In the genomic region with DNA sequence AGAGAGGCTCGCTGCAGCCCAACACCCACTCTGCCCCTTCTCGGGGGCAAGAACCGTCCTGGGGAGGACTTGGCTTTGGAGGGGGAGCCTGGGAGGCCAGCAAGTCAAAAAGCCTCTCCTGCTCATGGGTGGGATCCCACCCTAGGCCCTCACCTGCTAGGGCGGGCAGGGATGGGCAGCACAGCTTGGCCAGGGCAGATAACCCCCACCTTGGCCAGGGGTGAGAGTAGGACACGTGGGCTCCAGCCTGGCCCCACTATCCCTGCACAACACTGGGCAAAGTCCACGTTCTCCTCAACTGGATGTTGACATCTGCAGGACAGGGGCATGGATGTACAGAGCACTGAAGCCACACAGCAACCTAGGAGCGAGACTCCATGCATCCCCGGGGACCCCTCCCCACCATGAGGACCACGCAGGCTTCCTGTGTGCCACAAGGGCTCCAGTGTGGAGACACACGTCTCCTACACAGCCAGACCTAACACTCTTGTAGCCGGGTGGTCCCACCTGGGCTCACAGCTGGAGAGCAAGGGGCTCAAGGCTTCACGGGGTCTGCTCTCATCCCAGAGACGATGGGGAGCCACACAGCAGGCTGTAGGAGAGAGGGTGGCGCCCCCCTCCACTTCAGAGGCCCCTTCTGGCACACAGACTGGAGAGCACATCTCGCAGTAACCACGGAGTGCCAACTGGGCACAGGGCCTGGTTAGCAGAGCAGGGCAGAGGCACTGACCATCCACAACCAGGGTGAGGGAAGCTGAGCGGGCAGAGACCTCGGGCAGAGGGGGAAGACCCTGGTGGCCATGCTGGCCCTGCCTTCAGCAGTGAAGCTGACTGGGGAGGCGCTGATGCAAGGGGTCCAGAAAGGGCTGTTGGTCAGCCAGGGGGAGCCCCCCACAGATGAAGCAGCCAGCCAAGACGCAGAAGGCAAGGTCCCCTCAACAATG, we compare ENCODE assay signal across 18 cellular contexts.
DNase-seq lines count a peak whose midpoint lies in the region; ATAC-seq and TF ChIP-seq lines count a peak whose summit lies in the region.
"Had no signal": no experiment of that assay in that cellular context is flagged by ENCODE, and none has a peak within 500 bp of the region (broad histone marks: within the 10 kb centered on the region; RNA-seq: fewer than 3 reads in every experiment).

No MANE protein-coding gene starts in this region.

- DNase-seq in heart left ventricle = peak in 3 of 5 donors; percentile 34 to 69 (median 34)
- DNase-seq in left ventricle myocardium inferior = no peak
- peak in 1 of 2 donors; percentile 28 for DNase-seq in heart right ventricle
- no peak for DNase-seq in mesenchymal stem cell
- DNase-seq in Peyer's patch = no peak
- no peak for DNase-seq in HFFc6
- no peak for DNase-seq in tibial artery
- DNase-seq: CD4-positive, alpha-beta T cell; DND-41; GDM1; NCI-H1694; NCI-H2107; NCI-H226; NCI-H69; PC-9; SK-N-SH had no signal

- H2AK5ac ChIP-seq in mesenchymal stem cell (ENCODE audit: low read length, severe bottlenecking) = no peak overlapping the region

- no peak overlapping the region for H2BK5ac ChIP-seq in mesenchymal stem cell (ENCODE audit: low read depth, low read length, poor library complexity, severe bottlenecking)

- no peaks in the 10 kb centered on the region for H3K36me3 Mint-ChIP-seq in HFFc6 (ENCODE audit: low read depth)

- no peaks in the 10 kb centered on the region for H3K27me3 ChIP-seq in heart left ventricle
- no peaks in the 10 kb centered on the region for H3K27me3 ChIP-seq in left ventricle myocardium inferior (ENCODE audit: low read depth)
- H3K27me3 ChIP-seq in heart right ventricle = no peaks in the 10 kb centered on the region
- no peaks in the 10 kb centered on the region for H3K27me3 ChIP-seq in mesenchymal stem cell (ENCODE audit: control insufficient read depth in 1 of 2, insufficient read depth in 1 of 2, low read length in 2 of 2)
- H3K27me3 ChIP-seq in Peyer's patch = no peaks in the 10 kb centered on the region
- H3K27me3 ChIP-seq in tibial artery = no peaks in the 10 kb centered on the region

- H3K9me3 ChIP-seq in heart left ventricle (no peaks in the 10 kb centered on the region), left ventricle myocardium inferior (replicated peaks) (no peaks in the 10 kb centered on the region), heart right ventricle (no peaks in the 10 kb centered on the region), mesenchymal stem cell (ENCODE audit: control insufficient read depth, low read length) (no peaks in the 10 kb centered on the region), Peyer's patch (no peaks in the 10 kb centered on the region), tibial artery (no peaks in the 10 kb centered on the region)
- H3K9me3 ChIP-seq: A549, SK-N-SH had no signal

- no peak overlapping the region for H4K8ac ChIP-seq in mesenchymal stem cell (ENCODE audit: low read length)

- WGBS in heart left ventricle, 4 donors = 84 to 88% (median 85%) methylated on average over 6 to 20 of the region's 20 CpGs
- 84 to 86% methylated on average over 20 of the region's 20 CpGs for WGBS in heart right ventricle, 2 donors
- WGBS in mesenchymal stem cell = 90% methylated on average over 20 of the region's 20 CpGs

- H3K27me3 Mint-ChIP-seq in HFFc6 (ENCODE audit: insufficient read depth) = no peaks in the 10 kb centered on the region
- H3K27me3 Mint-ChIP-seq: CD4-positive, alpha-beta T cell had no signal

- H3K4me3 Mint-ChIP-seq in HFFc6 = no peak overlapping the region
- H3K4me3 Mint-ChIP-seq: CD4-positive, alpha-beta T cell had no signal

- H3K79me1 ChIP-seq in mesenchymal stem cell (replicated peaks; ENCODE audit: low read length, poor library complexity, severe bottlenecking) = peaks cover 65% of the 10 kb centered on the region

- no peak overlapping the region for H3K18ac ChIP-seq in mesenchymal stem cell (ENCODE audit: low read depth in 1 of 2, low read length in 2 of 2)

- no peak overlapping the region for H2AFZ ChIP-seq in mesenchymal stem cell (ENCODE audit: low read depth, low read length)
- H2AFZ ChIP-seq: PC-9 had no signal

- H3K9me3 Mint-ChIP-seq in HFFc6 = no peaks in the 10 kb centered on the region
- H3K9me3 Mint-ChIP-seq: CD4-positive, alpha-beta T cell had no signal

- H4K91ac ChIP-seq in mesenchymal stem cell (ENCODE audit: low read length) = peak overlapping the region; percentile 13

- no peak overlapping the region for H3K27ac ChIP-seq in heart left ventricle
- H3K27ac ChIP-seq in left ventricle myocardium inferior (replicated peaks) = no peak overlapping the region
- no peak overlapping the region for H3K27ac ChIP-seq in heart right ventricle
- H3K27ac ChIP-seq in mesenchymal stem cell (ENCODE audit: low read length, poor library complexity, severe bottlenecking) = no peak overlapping the region
- no peak overlapping the region for H3K27ac ChIP-seq in Peyer's patch
- no peak overlapping the region for H3K27ac ChIP-seq in tibial artery
- H3K27ac ChIP-seq: A549, PC-9 had no signal

- H3K14ac ChIP-seq in mesenchymal stem cell (ENCODE audit: low read length in 2 of 2) = no peak overlapping the region

- 0 out of 2 replicates have a peak, but pooled peaks cover under 1% of the 10 kb centered on the region for H3K4me1 Mint-ChIP-seq in HFFc6 (ENCODE audit: low read depth)

- H3K23ac ChIP-seq in mesenchymal stem cell (ENCODE audit: low read length in 2 of 2) = no peak overlapping the region

- TF ChIP-seq CTCF in heart left ventricle (IDR thresholded peaks at IDR 0.05) = no peak
- no peak for TF ChIP-seq CTCF in left ventricle myocardium inferior (IDR thresholded peaks at IDR 0.05; ENCODE audit: borderline replicate concordance)
- TF ChIP-seq CTCF in heart right ventricle (IDR thresholded peaks at IDR 0.05) = no peak
- no peak for TF ChIP-seq CTCF in Peyer's patch (IDR thresholded peaks at IDR 0.05)
- no peak for TF ChIP-seq CTCF in HFFc6 (IDR thresholded peaks at IDR 0.05)
- no peak for TF ChIP-seq CTCF in tibial artery (IDR thresholded peaks at IDR 0.05)

- H3K4me1 ChIP-seq in heart left ventricle (peaks cover 0 to 65% (median 49%) of the 10 kb centered on the region in 12 donors), left ventricle myocardium inferior (peaks cover 72% of the 10 kb centered on the region), heart right ventricle (peaks cover 3 to 87% (median 64%) of the 10 kb centered on the region in 9 donors), mesenchymal stem cell (ENCODE audit: control insufficient read depth, insufficient read depth, low read depth, low read length) (peaks cover 11% of the 10 kb centered on the region), Peyer's patch (peaks cover 0 to 27% (median 4%) of the 10 kb centered on the region in 4 donors), tibial artery (peaks cover 0 to 16% (median 2%) of the 10 kb centered on the region in 4 donors)

- intact Hi-C loops in heart left ventricle (cut with DNase I) (no loop called here), left ventricle myocardium inferior (cut with micrococcal nuclease) (no loop called here), heart right ventricle (cut with DNase I) (no loop called here), tibial artery (cut with DNase I; ENCODE audit: low total_unique reads) (no loop called here)

- H2BK12ac ChIP-seq in mesenchymal stem cell (ENCODE audit: low read length in 2 of 2) = no peak overlapping the region

- H3K36me3 ChIP-seq in heart left ventricle = no peaks in the 10 kb centered on the region
- no peaks in the 10 kb centered on the region for H3K36me3 ChIP-seq in left ventricle myocardium inferior
- H3K36me3 ChIP-seq in heart right ventricle = no peaks in the 10 kb centered on the region
- H3K36me3 ChIP-seq in mesenchymal stem cell (ENCODE audit: control insufficient read depth in 1 of 2, insufficient read depth in 2 of 2, low read depth in 1 of 2, low read length in 2 of 2) = peaks cover 0 to 14% of the 10 kb centered on the region in 2 experiments
- no peaks in the 10 kb centered on the region for H3K36me3 ChIP-seq in Peyer's patch
- no peaks in the 10 kb centered on the region for H3K36me3 ChIP-seq in tibial artery

- TF ChIP-seq POLR2A in heart left ventricle (IDR thresholded peaks at IDR 0.05) (no peak), Peyer's patch (IDR thresholded peaks at IDR 0.05) (no peak)

- H2BK15ac ChIP-seq in mesenchymal stem cell (ENCODE audit: low read depth, poor library complexity, severe bottlenecking) = no peak overlapping the region

- H3K9ac ChIP-seq in mesenchymal stem cell (ENCODE audit: low read length) = no peak overlapping the region
- H3K9ac ChIP-seq: SK-N-SH had no signal

- no peak overlapping the region for H3K4me3 ChIP-seq in heart left ventricle
- H3K4me3 ChIP-seq in left ventricle myocardium inferior = no peak overlapping the region
- H3K4me3 ChIP-seq in heart right ventricle = no peak overlapping the region
- H3K4me3 ChIP-seq in mesenchymal stem cell (ENCODE audit: insufficient read depth in 1 of 2, low read depth in 1 of 2, low read length in 2 of 2) = no peak overlapping the region
- H3K4me3 ChIP-seq in Peyer's patch = no peak overlapping the region
- H3K4me3 ChIP-seq in tibial artery = no peak overlapping the region
- H3K4me3 ChIP-seq: A549, PC-9 had no signal

- peak; percentile 52 to 69 (median 61) for ATAC-seq in heart left ventricle
- ATAC-seq in heart right ventricle = peak in 5 of 8 donors; percentile 36 to 70 (median 61)
- no peak for ATAC-seq in HG03097 (IDR thresholded peaks at IDR 0.05; ENCODE audit: low FRiP score, unreplicated experiment)
- ATAC-seq: A549 had no signal

- H3K4ac ChIP-seq in mesenchymal stem cell (ENCODE audit: low read depth in 1 of 2, low read length in 2 of 2) = no peak overlapping the region

- H3K27ac Mint-ChIP-seq in HFFc6 = no peak overlapping the region
- H3K27ac Mint-ChIP-seq: CD4-positive, alpha-beta T cell had no signal

- H2BK120ac ChIP-seq in mesenchymal stem cell (ENCODE audit: low read depth, low read length) = no peak overlapping the region

- no peak overlapping the region for H3K4me2 ChIP-seq in mesenchymal stem cell (ENCODE audit: low read length, poor library complexity, severe bottlenecking)
- H3K4me2 ChIP-seq: A549, PC-9, SK-N-SH had no signal

Comparison
In these comparisons a context has a peak if more than half of its experiments do, and no peak if none do; other contexts are left out.
1. DNase-seq: peak in heart left ventricle (3 of 5); none in left ventricle myocardium inferior (single experiment), mesenchymal stem cell (single experiment), Peyer's patch (0 of 3), HFFc6 (single experiment) and tibial artery (0 of 2).